In the genomic region with DNA sequence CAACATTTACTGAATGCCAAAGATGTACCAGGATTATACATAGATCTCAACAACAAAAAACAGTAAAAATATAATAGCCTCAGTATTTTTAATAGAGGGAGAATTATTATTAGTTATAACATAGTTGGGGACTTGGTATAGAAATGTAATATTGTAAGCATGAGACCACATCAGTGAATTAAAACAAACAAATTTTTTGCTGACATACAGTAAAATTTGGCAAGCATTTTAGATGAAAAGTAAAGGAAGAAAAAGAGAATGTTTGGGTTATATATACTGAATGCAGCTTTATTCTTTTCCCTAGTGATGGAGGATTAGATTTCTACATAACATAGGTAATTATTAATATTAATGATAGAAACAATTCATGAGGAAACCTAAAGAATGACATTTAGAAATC, we compare ENCODE assay signal across 23 cellular contexts.
"Had no signal": no experiment of that assay in that cellular context is flagged by ENCODE, and none has a peak within 500 bp of the region (broad histone marks: within the 10 kb centered on the region; RNA-seq: fewer than 3 reads in every experiment).

No MANE protein-coding gene starts in this region.

- FAIRE-seq: endothelial cell of umbilical vein, islet of Langerhans, keratinocyte had no signal

- H3K27ac Mint-ChIP-seq: mesothelial cell of epicardium, naive B cell had no signal

- H3K27ac ChIP-seq: coronary artery, dorsolateral prefrontal cortex, esophagus muscularis mucosa, foreskin keratinocyte, gastrocnemius medialis, heart right ventricle, left lung, lower lobe of right lung had no signal

- H3K36me3 Mint-ChIP-seq: mesothelial cell of epicardium, naive B cell had no signal

- H3K4me3 ChIP-seq: coronary artery, dorsolateral prefrontal cortex, esophagus muscularis mucosa, gastrocnemius medialis, heart right ventricle, left lung, lower lobe of right lung, mucosa of descending colon had no signal

- H3K27me3 ChIP-seq: dorsolateral prefrontal cortex, esophagus muscularis mucosa, foreskin keratinocyte, gastrocnemius medialis, heart right ventricle, left lung had no signal

- H3K4me1 ChIP-seq: esophagus muscularis mucosa, foreskin keratinocyte, gastrocnemius medialis, heart right ventricle, left lung, lower lobe of right lung had no signal

- H3K9me3 ChIP-seq: esophagus muscularis mucosa, gastrocnemius medialis, heart right ventricle, left lung, lower lobe of right lung, mucosa of descending colon had no signal

- H3K4me3 Mint-ChIP-seq: mesothelial cell of epicardium, naive B cell had no signal

- H3K36me3 ChIP-seq: esophagus muscularis mucosa, gastrocnemius medialis, heart right ventricle, left lung, lower lobe of right lung had no signal

- ATAC-seq: foreskin keratinocyte, gastrocnemius medialis, heart right ventricle, left cardiac atrium, left lung, left ventricle myocardium superior, lower lobe of right lung, mucosa of descending colon had no signal

- H3K4me1 Mint-ChIP-seq: naive B cell had no signal

- H3K9me3 Mint-ChIP-seq: mesothelial cell of epicardium, naive B cell had no signal

- DNase-seq: dermis blood vessel endothelial cell; dorsolateral prefrontal cortex; effector CD4-positive, alpha-beta T cell; effector memory CD4-positive, alpha-beta T cell; foreskin keratinocyte; gastrocnemius medialis; glutamatergic neuron; head of caudate nucleus; heart right ventricle; hippocampal formation; left cardiac atrium; left lung; left ventricle myocardium superior; lower lobe of right lung; mesenchymal stem cell; mucosa of descending colon; naive B cell had no signal
